ENCODE assay signal across 7 cellular contexts in genomic region chr2:69622805-69623204, GRCh38. TPM values are rescaled to one million over a fixed set of nuclear protein-coding genes. Genes with fewer than 3 reads are reported as not detected.
A peak's percentile ranks its signal among the peaks of the same experiment; 100 is the strongest.
DNase-seq lines count a peak whose midpoint lies in the region; ATAC-seq, FAIRE-seq and TF ChIP-seq lines count a peak whose summit lies in the region.
"Not testable (repeated sequence)": the region's sequence is repeated elsewhere in the genome, so short reads cannot be mapped to it uniquely, and the experiment has no call there.

No MANE protein-coding gene starts in this region.

- not testable (repeated sequence) for TF ChIP-seq RAD21 in HepG2 (CRISPR knock-in tag; IDR thresholded peaks at IDR 0.05)

- in situ Hi-C loops in HepG2 (cut with HindIII; ENCODE audit: extremely low pct_ligation_motif_present, low pct_unique_long_range_greater_than_20kb) = not testable (repeated sequence)

- H3K4me1 Mint-ChIP-seq in CD8-positive, alpha-beta memory T cell; WTC11: not testable (repeated sequence)
- H3K4me1 Mint-ChIP-seq in activated CD8-positive, alpha-beta T cell treated with anti-CD3 and anti-CD28 coated beads, Interleukin-2, amount 10 ng/mL, durations not matched to agents 7 days and 5 days (ENCODE audit: low read depth) = peaks cover 17% of the 10 kb centered on the region
- H3K4me1 Mint-ChIP-seq in activated naive CD4-positive, alpha-beta T cell treated with anti-CD3 and anti-CD28 coated beads for 36 hours (ENCODE audit: low read depth) = peaks cover 16% of the 10 kb centered on the region
- peaks cover 18% of the 10 kb centered on the region for H3K4me1 Mint-ChIP-seq in activated naive CD8-positive, alpha-beta T cell treated with anti-CD3 and anti-CD28 coated beads, Interleukin-2, amount 10 ng/mL, durations not matched to agents 7 days and 5 days
- peaks cover 15% of the 10 kb centered on the region for H3K4me1 Mint-ChIP-seq in stimulated activated naive CD8-positive, alpha-beta T cell treated with anti-CD3 and anti-CD28 coated beads, Interleukin-15, amount 100 ng/mL, for 72 hours

- peak in 1 of 5 donors; percentile 61 for DNase-seq in CD8-positive, alpha-beta memory T cell
- DNase-seq in WTC11 (ENCODE audit: low spot score); activated naive CD4-positive, alpha-beta T cell treated with anti-CD3 and anti-CD28 coated beads for 36 hours; HepG2 (ENCODE audit: low spot score); stimulated activated naive CD8-positive, alpha-beta T cell treated with anti-CD3 and anti-CD28 coated beads, Interleukin-15, amount 100 ng/mL, for 72 hours: not testable (repeated sequence)
- DNase-seq in activated CD8-positive, alpha-beta T cell treated with anti-CD3 and anti-CD28 coated beads, Interleukin-2, amount 10 ng/mL, durations not matched to agents 7 days and 5 days = peak; percentile 47
- DNase-seq in activated naive CD8-positive, alpha-beta T cell treated with anti-CD3 and anti-CD28 coated beads, Interleukin-2, amount 10 ng/mL, durations not matched to agents 7 days and 5 days = peak; percentile 39

- not testable (repeated sequence) for ATAC-seq in WTC11; activated CD8-positive, alpha-beta T cell treated with anti-CD3 and anti-CD28 coated beads, Interleukin-2, amount 10 ng/mL, durations not matched to agents 7 days and 5 days; activated naive CD8-positive, alpha-beta T cell treated with anti-CD3 and anti-CD28 coated beads, Interleukin-2, amount 10 ng/mL, durations not matched to agents 7 days and 5 days (ENCODE audit: low read depth); HepG2; stimulated activated naive CD8-positive, alpha-beta T cell treated with anti-CD3 and anti-CD28 coated beads, Interleukin-15, amount 100 ng/mL, for 72 hours

- POLR2A ChIA-PET in CD8-positive, alpha-beta memory T cell (lab: Charles Lee) = interaction anchor here (0.6 kb wide), 1 partner anchor 635 kb away, joined by 9 read pairs; the partner anchor contains the start of gene PCYOX1
- POLR2A ChIA-PET in WTC11 (lab: Charles Lee); HepG2 (lab: Yijun Ruan, JAX): not testable (repeated sequence)
- POLR2A ChIA-PET in activated CD8-positive, alpha-beta T cell treated with anti-CD3 and anti-CD28 coated beads, Interleukin-2, amount 10 ng/mL, durations not matched to agents 7 days and 5 days (lab: Charles Lee) = interaction anchor here (0.6 to 2.4 kb wide), 4 partner anchors 21 to 39 kb away, joined by 3 to 13 read pairs (median 4); partner anchors contain the start of gene AAK1
- POLR2A ChIA-PET in activated naive CD8-positive, alpha-beta T cell treated with anti-CD3 and anti-CD28 coated beads, Interleukin-2, amount 10 ng/mL, durations not matched to agents 7 days and 5 days (lab: Charles Lee) = interaction anchor here (0.6 to 1.8 kb wide), 9 partner anchors 9 to 69 kb away, joined by 3 to 10 read pairs (median 3); partner anchors contain the start of gene AAK1

- WGBS in HepG2 (ENCODE audit: low lambda C conversion rate) = 96% methylated on average over 10 of the region's 10 CpGs

- not testable (repeated sequence) for TF ChIP-seq EP300 in HepG2 (IDR thresholded peaks at IDR 0.05; ENCODE audit: low read depth in 2 of 2, low read length in 2 of 2); HepG2 (CRISPR knock-in tag; IDR thresholded peaks at IDR 0.05; ENCODE audit: borderline replicate concordance)

- not testable (repeated sequence) for H3K27ac ChIP-seq in CD8-positive, alpha-beta memory T cell (ENCODE audit: low read depth, low read length); HepG2 (ENCODE audit: extremely low read length, insufficient read depth, low read length)

- H3K27me3 ChIP-seq in CD8-positive, alpha-beta memory T cell (ENCODE audit: insufficient read depth, low read length, poor library complexity, severe bottlenecking); HepG2 (ENCODE audit: control insufficient read depth in 1 of 2, insufficient read depth in 2 of 2, low read length in 2 of 2): not testable (repeated sequence)

- not testable (repeated sequence) for H3K36me3 Mint-ChIP-seq in CD8-positive, alpha-beta memory T cell; WTC11
- H3K36me3 Mint-ChIP-seq in activated CD8-positive, alpha-beta T cell treated with anti-CD3 and anti-CD28 coated beads, Interleukin-2, amount 10 ng/mL, durations not matched to agents 7 days and 5 days (ENCODE audit: low read depth) = peaks cover 17% of the 10 kb centered on the region
- peaks cover 10% of the 10 kb centered on the region for H3K36me3 Mint-ChIP-seq in activated naive CD4-positive, alpha-beta T cell treated with anti-CD3 and anti-CD28 coated beads for 36 hours (ENCODE audit: low read depth)
- H3K36me3 Mint-ChIP-seq in activated naive CD8-positive, alpha-beta T cell treated with anti-CD3 and anti-CD28 coated beads, Interleukin-2, amount 10 ng/mL, durations not matched to agents 7 days and 5 days = peaks cover 10% of the 10 kb centered on the region

- not testable (repeated sequence) for BruUV-seq in HepG2 (replicated peaks; lab: Mats Ljungman, UMichigan)

- H3K9me3 Mint-ChIP-seq in CD8-positive, alpha-beta memory T cell; WTC11; activated CD8-positive, alpha-beta T cell treated with anti-CD3 and anti-CD28 coated beads, Interleukin-2, amount 10 ng/mL, durations not matched to agents 7 days and 5 days (ENCODE audit: insufficient read depth); activated naive CD4-positive, alpha-beta T cell treated with anti-CD3 and anti-CD28 coated beads for 36 hours; activated naive CD8-positive, alpha-beta T cell treated with anti-CD3 and anti-CD28 coated beads, Interleukin-2, amount 10 ng/mL, durations not matched to agents 7 days and 5 days; stimulated activated naive CD8-positive, alpha-beta T cell treated with anti-CD3 and anti-CD28 coated beads, Interleukin-15, amount 100 ng/mL, for 72 hours: not testable (repeated sequence)

- TF ChIP-seq CTCF in WTC11 (IDR thresholded peaks at IDR 0.05); HepG2 (CRISPR knock-in tag; IDR thresholded peaks at IDR 0.05): not testable (repeated sequence)

- not testable (repeated sequence) for H4K20me1 ChIP-seq in HepG2 (ENCODE audit: insufficient read depth, low read length)

- not testable (repeated sequence) for H2AFZ ChIP-seq in HepG2 (ENCODE audit: low read length)

- not testable (repeated sequence) for H3K9ac ChIP-seq in HepG2 (ENCODE audit: insufficient read depth, low read depth, low read length)

- peaks cover 32% of the 10 kb centered on the region for H3K79me2 ChIP-seq in HepG2 (ENCODE audit: insufficient read depth, low read length)

- intact Hi-C loops in activated naive CD4-positive, alpha-beta T cell treated with anti-CD3 and anti-CD28 coated beads for 36 hours (cut with micrococcal nuclease); HepG2 (cut with micrococcal nuclease; ENCODE audit: unreplicated experiment): not testable (repeated sequence)

- not testable (repeated sequence) for H3K4me3 ChIP-seq in CD8-positive, alpha-beta memory T cell (ENCODE audit: low read length); HepG2 (replicated peaks in 1 of 3; ENCODE audit: insufficient read depth in 1 of 3, low read depth in 2 of 3, low read length in 3 of 3)

- H3K27me3 Mint-ChIP-seq in CD8-positive, alpha-beta memory T cell; WTC11 (ENCODE audit: low read depth); activated CD8-positive, alpha-beta T cell treated with anti-CD3 and anti-CD28 coated beads, Interleukin-2, amount 10 ng/mL, durations not matched to agents 7 days and 5 days (ENCODE audit: low read depth); activated naive CD4-positive, alpha-beta T cell treated with anti-CD3 and anti-CD28 coated beads for 36 hours (ENCODE audit: low read depth); activated naive CD8-positive, alpha-beta T cell treated with anti-CD3 and anti-CD28 coated beads, Interleukin-2, amount 10 ng/mL, durations not matched to agents 7 days and 5 days; stimulated activated naive CD8-positive, alpha-beta T cell treated with anti-CD3 and anti-CD28 coated beads, Interleukin-15, amount 100 ng/mL, for 72 hours: not testable (repeated sequence)

- CTCF ChIA-PET in CD8-positive, alpha-beta memory T cell (lab: Charles Lee) = interaction anchor here (1.2 to 1.8 kb wide), 3 partner anchors 22 to 103 kb away, joined by 3 to 6 read pairs (median 5); no protein-coding TSS in a partner anchor
- CTCF ChIA-PET in WTC11 (lab: Charles Lee) = interaction anchor here (1.4 kb wide), 1 partner anchor 57 kb away, joined by 3 read pairs; no protein-coding TSS in a partner anchor
- CTCF ChIA-PET in activated CD8-positive, alpha-beta T cell treated with anti-CD3 and anti-CD28 coated beads, Interleukin-2, amount 10 ng/mL, durations not matched to agents 7 days and 5 days (lab: Charles Lee) = interaction anchor here (1.2 to 5.5 kb wide), 5 partner anchors 11 to 192 kb away, joined by 3 to 26 read pairs (median 4); partner anchors contain the start of gene AAK1
- CTCF ChIA-PET in activated naive CD4-positive, alpha-beta T cell treated with anti-CD3 and anti-CD28 coated beads for 36 hours (lab: Charles Lee) = interaction anchor here (1.8 kb wide), 1 partner anchor 23 kb away, joined by 4 read pairs; no protein-coding TSS in a partner anchor
- CTCF ChIA-PET in HepG2 (lab: Yijun Ruan, JAX; ENCODE audit: low intra/inter-chr PET ratio, low total read pairs) = not testable (repeated sequence)

- not testable (repeated sequence) for H3K4me2 ChIP-seq in HepG2 (ENCODE audit: low read depth, low read length)

- H3K4me1 ChIP-seq in CD8-positive, alpha-beta memory T cell (ENCODE audit: insufficient read depth, low read length) = peaks cover 76% of the 10 kb centered on the region
- H3K4me1 ChIP-seq in HepG2 (ENCODE audit: insufficient read depth, low read length) = peaks cover 16% of the 10 kb centered on the region

- not testable (repeated sequence) for H3K9me3 ChIP-seq in CD8-positive, alpha-beta memory T cell (ENCODE audit: low read length); HepG2 (ENCODE audit: low read length)

- FAIRE-seq in HepG2 (lab: Jason Lieb, UNC) = not testable (repeated sequence)

- H3K36me3 ChIP-seq in CD8-positive, alpha-beta memory T cell (ENCODE audit: insufficient read depth, low read length); HepG2 (replicated peaks in 1 of 2; ENCODE audit: control insufficient read depth in 1 of 2, insufficient read depth in 2 of 2, low read length in 2 of 2): not testable (repeated sequence)

- peak overlapping the region; percentile 8 to 67 (median 51) for H3K4me3 Mint-ChIP-seq in CD8-positive, alpha-beta memory T cell
- H3K4me3 Mint-ChIP-seq in WTC11 = not testable (repeated sequence)
- peak overlapping the region; percentile 67 for H3K4me3 Mint-ChIP-seq in activated CD8-positive, alpha-beta T cell treated with anti-CD3 and anti-CD28 coated beads, Interleukin-2, amount 10 ng/mL, durations not matched to agents 7 days and 5 days
- H3K4me3 Mint-ChIP-seq in activated naive CD4-positive, alpha-beta T cell treated with anti-CD3 and anti-CD28 coated beads for 36 hours = peak overlapping the region; percentile 62
- peak overlapping the region; percentile 77 for H3K4me3 Mint-ChIP-seq in activated naive CD8-positive, alpha-beta T cell treated with anti-CD3 and anti-CD28 coated beads, Interleukin-2, amount 10 ng/mL, durations not matched to agents 7 days and 5 days
- peak overlapping the region; percentile 63 to 70 for H3K4me3 Mint-ChIP-seq in stimulated activated naive CD8-positive, alpha-beta T cell treated with anti-CD3 and anti-CD28 coated beads, Interleukin-15, amount 100 ng/mL, for 72 hours

- TF ChIP-seq POLR2A in HepG2 (IDR thresholded peaks at IDR 0.05; ENCODE audit: insufficient read depth in 1 of 2, low read depth in 2 of 2, low read length in 2 of 2) = not testable (repeated sequence)

- peak overlapping the region; percentile 31 to 88 (median 62) for H3K27ac Mint-ChIP-seq in CD8-positive, alpha-beta memory T cell
- not testable (repeated sequence) for H3K27ac Mint-ChIP-seq in WTC11
- peak overlapping the region; percentile 82 for H3K27ac Mint-ChIP-seq in activated CD8-positive, alpha-beta T cell treated with anti-CD3 and anti-CD28 coated beads, Interleukin-2, amount 10 ng/mL, durations not matched to agents 7 days and 5 days
- peak overlapping the region; percentile 66 for H3K27ac Mint-ChIP-seq in activated naive CD4-positive, alpha-beta T cell treated with anti-CD3 and anti-CD28 coated beads for 36 hours
- peak overlapping the region; percentile 83 for H3K27ac Mint-ChIP-seq in activated naive CD8-positive, alpha-beta T cell treated with anti-CD3 and anti-CD28 coated beads, Interleukin-2, amount 10 ng/mL, durations not matched to agents 7 days and 5 days
- H3K27ac Mint-ChIP-seq in stimulated activated naive CD8-positive, alpha-beta T cell treated with anti-CD3 and anti-CD28 coated beads, Interleukin-15, amount 100 ng/mL, for 72 hours = peak overlapping the region; percentile 41 to 66

RNA-seq across cellular contexts. Expression of gene AAK1, which starts 20.7 kb away (rescaled TPM):
- 10 to 100 TPM; 71.7 to 74.0 TPM for total RNA-seq in CD8-positive, alpha-beta memory T cell
- polyA plus RNA-seq in CD8-positive, alpha-beta memory T cell = 114 TPM
- 32.3 to 35.7 TPM (median 35.6 TPM) in 3 replicates for total RNA-seq in WTC11 (2021)
- 100 to 1,000 TPM; 105 to 107 TPM for total RNA-seq in activated CD8-positive, alpha-beta T cell treated with anti-CD3 and anti-CD28 coated beads, Interleukin-2, amount 10 ng/mL, durations not matched to agents 7 days and 5 days
- total RNA-seq in activated naive CD4-positive, alpha-beta T cell treated with anti-CD3 and anti-CD28 coated beads for 36 hours = 10 to 100 TPM; 77.4 to 79.5 TPM
- total RNA-seq in activated naive CD8-positive, alpha-beta T cell treated with anti-CD3 and anti-CD28 coated beads, Interleukin-2, amount 10 ng/mL, durations not matched to agents 7 days and 5 days = 100 to 1,000 TPM; 143 to 144 TPM
- total RNA-seq in HepG2 (2016; rRNA removed; fragmentation: Illumina TruSeq; extraction: Trizol) = 10.3 and 15.2 TPM in 2 replicates
- 2.4 and 3.1 TPM in 2 replicates for total RNA-seq in HepG2 (2016; cell fraction: cytosol; rRNA removed; fragmentation: Illumina TruSeq; extraction: Trizol; ENCODE audit: low read depth)
- 9.4 and 12.9 TPM in 2 replicates for total RNA-seq in HepG2 (2016; cell fraction: insoluble cytoplasmic fraction; rRNA removed; fragmentation: Illumina TruSeq; extraction: Trizol)
- total RNA-seq in HepG2 (2016; cell fraction: membrane; rRNA removed; fragmentation: Illumina TruSeq; extraction: Trizol) = 7.2 and 7.6 TPM in 2 replicates
- total RNA-seq in HepG2 (2016; cell fraction: nucleus; rRNA removed; fragmentation: Illumina TruSeq; extraction: Trizol) = 20.2 and 27.8 TPM in 2 replicates
- 9.4 and 9.8 TPM in 2 replicates for polyA plus RNA-seq in HepG2 (2011; rRNA removed)
- 4.3 and 6.0 TPM in 2 replicates for polyA plus RNA-seq in HepG2 (2011; cell fraction: cytosol; rRNA removed)
- 13.6 and 15.8 TPM in 2 replicates for polyA plus RNA-seq in HepG2 (2011; cell fraction: nucleus; rRNA removed)
- 7.2 and 9.5 TPM in 2 replicates for polyA plus RNA-seq in HepG2 (2012)
- polyA plus RNA-seq in HepG2 (2016; cell fraction: cytosol; fragmentation: Illumina TruSeq; extraction: Trizol; ENCODE audit: low read depth) = 0.59 and 1.3 TPM in 2 replicates
- 7.3 and 8.6 TPM in 2 replicates for polyA plus RNA-seq in HepG2 (2016; cell fraction: insoluble cytoplasmic fraction; fragmentation: Illumina TruSeq; extraction: Trizol; ENCODE audit: low read depth)
- polyA plus RNA-seq in HepG2 (2016; cell fraction: membrane; fragmentation: Illumina TruSeq; extraction: Trizol; ENCODE audit: low read depth) = 1.5 and 1.9 TPM in 2 replicates
- polyA plus RNA-seq in HepG2 (2016; cell fraction: nucleus; fragmentation: Illumina TruSeq; extraction: Trizol; ENCODE audit: insufficient read depth, low read depth) = 14.2 and 15.4 TPM in 2 replicates
- 8.6 and 11.3 TPM in 2 replicates for polyA minus RNA-seq in HepG2 (2011; rRNA and poly(A)+ RNA removed; ENCODE audit: low replicate concordance)
- 17.2 and 18.3 TPM in 2 replicates for polyA minus RNA-seq in HepG2 (2011; cell fraction: cytosol; rRNA and poly(A)+ RNA removed)
- polyA minus RNA-seq in HepG2 (2011; cell fraction: nucleus; rRNA and poly(A)+ RNA removed) = 41.1 and 50.6 TPM in 2 replicates
